Comparison of ENCODE assay signal across 8 cellular contexts in the genomic region with DNA sequence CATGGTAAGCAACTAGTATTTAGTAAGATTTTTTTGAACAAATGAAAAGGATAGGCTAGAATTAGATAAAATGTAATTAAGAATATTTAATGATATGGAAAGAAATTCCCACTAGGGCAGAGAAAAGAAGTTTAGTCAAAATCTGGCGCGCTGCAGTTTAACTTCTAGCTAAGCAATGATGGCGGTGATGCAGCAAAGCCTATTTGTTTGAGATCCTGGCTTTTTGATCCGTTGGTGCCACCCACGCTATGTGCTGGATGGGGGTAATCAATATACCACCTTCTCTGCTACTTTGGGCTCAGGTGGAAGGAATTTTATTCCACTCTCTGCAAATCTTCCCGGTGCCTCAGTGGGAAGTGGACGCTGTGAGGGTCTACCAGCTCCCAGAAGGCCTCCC.
DNase-seq lines count a peak whose midpoint lies in the region; TF ChIP-seq lines count a peak whose summit lies in the region.

No MANE protein-coding gene starts in this region.

- H3K4me3 ChIP-seq in HEK293 (ENCODE audit: low read depth, low read length) (peak overlapping the region; percentile 85), cardiac fibroblast (replicated peaks in 1 of 2; ENCODE audit: low read depth in 2 of 2, low read length in 2 of 2) (peak overlapping the region; percentile 72 to 76), muscle layer of colon (ENCODE audit: low read depth in 1 of 2, low read length in 2 of 2) (peak overlapping the region; percentile 67 to 84)

- peak overlapping the region; percentile 41 for H3K9ac ChIP-seq in muscle layer of colon (ENCODE audit: low read length)

- TF ChIP-seq CTCF in 22Rv1 (IDR thresholded peaks at IDR 0.05), result no peak
- TF ChIP-seq CTCF in HEK293 (tag by site-specific recombination; IDR thresholded peaks at IDR 0.05), result no peak
- no peak for TF ChIP-seq CTCF in cardiac fibroblast (IDR thresholded peaks at IDR 0.05; ENCODE audit: low read depth, low read length)

- H3K4me1 ChIP-seq in HEK293 (ENCODE audit: control insufficient read depth, insufficient read depth, low read length) (peaks cover 3% of the 10 kb centered on the region; the same call in 1 of the 2 replicates), muscle layer of colon (ENCODE audit: insufficient read depth, low read length) (no peaks in the 10 kb centered on the region)

- H3K36me3 ChIP-seq in HEK293 (ENCODE audit: control insufficient read depth in 2 of 2, insufficient read depth in 1 of 2, low read length in 2 of 2), result no peaks in the 10 kb centered on the region
- no peaks in the 10 kb centered on the region for H3K36me3 ChIP-seq in muscle layer of colon (ENCODE audit: insufficient read depth, low read length)

- DNase-seq in cardiac fibroblast (ENCODE audit: low read depth in 2 of 2) (no peak), NCI-H187 (lab: John Stamatoyannopoulos, UW) (no peak), GOT3 (lab: John Stamatoyannopoulos, UW) (no peak), GM03348 (ENCODE audit: low spot score) (no peak)
- no peak for DNase-seq in stimulated activated CD4-positive, alpha-beta T cell treated with anti-CD3 and anti-CD28 coated beads, Interleukin-4, amount 100 ng/mL, for 1 hour

- H3K27ac ChIP-seq in 22Rv1 (peak overlapping the region; percentile 61), HEK293 (ENCODE audit: extremely low read depth, low read depth, low read length) (no peak overlapping the region; the same call in 1 of the 2 replicates), muscle layer of colon (ENCODE audit: low read depth, low read length) (peak overlapping the region; percentile 72)

- H3K27me3 ChIP-seq in muscle layer of colon (ENCODE audit: control insufficient read depth in 1 of 2, insufficient read depth in 2 of 2, low read length in 2 of 2), result no peaks in the 10 kb centered on the region

- POLR2A ChIA-PET in HEK293 (lab: Yijun Ruan, JAX), result no interaction called here

- H3K9me3 ChIP-seq in HEK293 (ENCODE audit: control insufficient read depth, insufficient read depth, low read depth, low read length) (no peaks in the 10 kb centered on the region), muscle layer of colon (ENCODE audit: low read length) (no peaks in the 10 kb centered on the region)

- CTCF ChIA-PET in HEK293 (lab: Yijun Ruan, JAX), result interaction anchor here (1.4 kb wide), 1 partner anchor 50 kb away, joined by 6 read pairs; no protein-coding TSS in a partner anchor

TF ChIP-seq in HEK293, 187 proteins besides CTCF, POLR2A, EP300 and RAD21:
- no peak for TF ChIP-seq ZNF701 (tag by site-specific recombination; IDR thresholded peaks at IDR 0.05)
- no peak for TF ChIP-seq YY1 (tag by site-specific recombination; IDR thresholded peaks at IDR 0.05)
- no peak for TF ChIP-seq ZNF623 (tag by site-specific recombination; IDR thresholded peaks at IDR 0.05)
- no peak for TF ChIP-seq ZBTB20 (tag by site-specific recombination; IDR thresholded peaks at IDR 0.05)
TF ChIP-seq in HEK293: peak in this region for 0.
